ENCODE assay signal across 22 cellular contexts in the genomic region with DNA sequence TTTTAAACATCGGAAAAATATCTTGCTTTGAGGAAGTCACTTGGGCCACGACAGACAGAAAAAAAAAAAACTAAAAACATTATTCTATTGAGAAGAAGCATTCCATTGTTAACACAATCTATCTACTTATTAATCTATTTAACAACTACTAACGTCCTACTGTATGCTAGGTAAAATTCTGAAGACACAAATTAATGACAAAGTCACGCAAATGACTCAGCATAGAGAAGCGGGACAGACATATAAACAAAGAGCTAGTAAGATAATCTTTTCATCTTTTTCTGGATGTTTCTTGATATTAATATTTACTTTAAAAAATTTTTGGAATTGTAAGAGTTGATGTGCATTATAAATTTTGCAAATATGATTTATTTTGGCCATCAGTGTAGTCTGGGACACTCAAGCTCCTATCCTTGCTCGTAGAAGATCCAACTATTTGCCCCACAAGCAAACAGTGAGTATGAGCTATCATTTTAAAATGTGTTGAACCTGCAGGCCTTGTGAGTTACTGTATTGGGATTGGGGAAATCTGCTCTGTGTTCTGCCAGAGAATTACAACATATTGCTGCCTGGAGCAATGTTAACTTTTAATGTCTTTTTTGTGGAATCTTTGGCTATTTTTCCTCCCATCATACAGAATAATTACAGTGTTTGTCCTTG.
DNase-seq lines count a peak whose midpoint lies in the region; ATAC-seq and TF ChIP-seq lines count a peak whose summit lies in the region.
"Had no signal": no experiment of that assay in that cellular context is flagged by ENCODE, and none has a peak within 500 bp of the region (broad histone marks: within the 10 kb centered on the region; RNA-seq: fewer than 3 reads in every experiment).

No MANE protein-coding gene starts in this region.

- CTCF ChIA-PET in CD8-positive, alpha-beta memory T cell (lab: Charles Lee): no interaction called here

- no peaks in the 10 kb centered on the region for H3K36me3 Mint-ChIP-seq in CD8-positive, alpha-beta memory T cell

- no peak overlapping the region for H3K27ac Mint-ChIP-seq in CD8-positive, alpha-beta memory T cell
- H3K27ac Mint-ChIP-seq: activated CD4-positive, alpha-beta memory T cell treated with anti-CD3 and anti-CD28 coated beads, Interleukin-2, amount 10 ng/mL, durations not matched to agents 7 days and 5 days; activated T-helper 2 cell treated with anti-CD3 and anti-CD28 coated beads, Interferon-gamma antibody, Interleukin-2, Interleukin-4, amounts not matched to agents 10 μg/mL and 5 μg/mL and 100 μg/mL, durations not matched to agents 14 hours and 24 hours and 36 hours had no signal

- H3K36me3 ChIP-seq in fibroblast of lung (ENCODE audit: control insufficient read depth, insufficient read depth, low read length): no peaks in the 10 kb centered on the region
- no peaks in the 10 kb centered on the region for H3K36me3 ChIP-seq in CD8-positive, alpha-beta memory T cell (ENCODE audit: insufficient read depth, low read length)
- H3K36me3 ChIP-seq: neutrophil, vagina had no signal

- H3K27me3 ChIP-seq in fibroblast of lung (ENCODE audit: control insufficient read depth, insufficient read depth, low read length): no peaks in the 10 kb centered on the region
- no peaks in the 10 kb centered on the region for H3K27me3 ChIP-seq in CD8-positive, alpha-beta memory T cell (ENCODE audit: insufficient read depth, low read length, poor library complexity, severe bottlenecking)
- H3K27me3 ChIP-seq: neutrophil, vagina had no signal

- no peak overlapping the region for H2AFZ ChIP-seq in fibroblast of lung (ENCODE audit: low read length)

- H3K27me3 Mint-ChIP-seq in CD8-positive, alpha-beta memory T cell: no peaks in the 10 kb centered on the region
- H3K27me3 Mint-ChIP-seq: activated CD4-positive, alpha-beta memory T cell treated with anti-CD3 and anti-CD28 coated beads, Interleukin-2, amount 10 ng/mL, durations not matched to agents 7 days and 5 days had no signal

- H3K27ac ChIP-seq in fibroblast of lung (ENCODE audit: insufficient read depth, low read length): no peak overlapping the region
- H3K27ac ChIP-seq in CD8-positive, alpha-beta memory T cell (ENCODE audit: low read depth, low read length): no peak overlapping the region
- H3K27ac ChIP-seq: C4-2B, coronary artery, neutrophil, vagina had no signal

- ATAC-seq in GM19452 (IDR thresholded peaks at IDR 0.05; ENCODE audit: unreplicated experiment): no peak
- ATAC-seq: esophagus mucosa; stimulated activated naive CD8-positive, alpha-beta T cell treated with anti-CD3 and anti-CD28 coated beads, Interleukin-15, Interleukin-2, amounts not matched to agents 100 U/mL and 50 U/mL, for 24 hours had no signal

- H4K20me1 ChIP-seq in fibroblast of lung (ENCODE audit: control insufficient read depth, extremely low read depth, insufficient read depth, low read length): no peaks in the 10 kb centered on the region

- DNase-seq in ELR (ENCODE audit: low read depth) (peak; percentile 75), RPMI7951 (ENCODE audit: low read depth) (peak; percentile 2), fibroblast of lung (ENCODE audit: low read depth in 2 of 2) (peak; percentile 39 to 64), non-pigmented ciliary epithelial cell (ENCODE audit: low read depth) (peak; percentile 35), retina (no peak), SKM-1 (lab: John Stamatoyannopoulos, UW; ENCODE audit: unreplicated experiment) (no peak)
- no peak for DNase-seq in CD8-positive, alpha-beta memory T cell
- DNase-seq: activated CD4-positive, alpha-beta memory T cell treated with anti-CD3 and anti-CD28 coated beads, Interleukin-2, amount 10 ng/mL, durations not matched to agents 7 days and 5 days; amygdala; DMS79 treated with DMSO at 0.1 percent for 48 hours; H7; NCI-H1048; NCI-H2227 treated with DMSO at 0.1 percent for 48 hours; small intestine; stimulated activated naive CD8-positive, alpha-beta T cell treated with anti-CD3 and anti-CD28 coated beads, Interleukin-15, Interleukin-2, amounts not matched to agents 100 U/mL and 50 U/mL, for 24 hours had no signal

- no peak for TF ChIP-seq CTCF in fibroblast of lung (conservative IDR thresholded peaks at IDR 0.05 in 1 of 2, IDR thresholded peaks at IDR 0.05 in 1 of 2; ENCODE audit: low read depth in 1 of 2, low read length in 2 of 2)

- H3K4me3 ChIP-seq in fibroblast of lung (replicated peaks in 1 of 4; ENCODE audit: control extremely low read depth in 1 of 4, insufficient read depth in 1 of 4, low read depth in 3 of 4, low read length in 4 of 4): no peak overlapping the region
- no peak overlapping the region for H3K4me3 ChIP-seq in CD8-positive, alpha-beta memory T cell (ENCODE audit: low read length)
- H3K4me3 ChIP-seq: coronary artery, vagina had no signal

- H3K4me1 Mint-ChIP-seq in CD8-positive, alpha-beta memory T cell: no peaks in the 10 kb centered on the region
- H3K4me1 Mint-ChIP-seq: activated CD4-positive, alpha-beta memory T cell treated with anti-CD3 and anti-CD28 coated beads, Interleukin-2, amount 10 ng/mL, durations not matched to agents 7 days and 5 days had no signal

- POLR2A ChIA-PET in CD8-positive, alpha-beta memory T cell (lab: Charles Lee): no interaction called here

- H3K79me2 ChIP-seq in fibroblast of lung (ENCODE audit: control insufficient read depth, insufficient read depth, low read length): no peaks in the 10 kb centered on the region

- H3K9ac ChIP-seq in fibroblast of lung (ENCODE audit: insufficient read depth, low read length): no peak overlapping the region

- peaks cover 0 to 8% (median 0%) of the 10 kb centered on the region in 5 donors for H3K9me3 Mint-ChIP-seq in CD8-positive, alpha-beta memory T cell
- H3K9me3 Mint-ChIP-seq: activated CD4-positive, alpha-beta memory T cell treated with anti-CD3 and anti-CD28 coated beads, Interleukin-2, amount 10 ng/mL, durations not matched to agents 7 days and 5 days; activated T-helper 2 cell treated with anti-CD3 and anti-CD28 coated beads, Interferon-gamma antibody, Interleukin-2, Interleukin-4, amounts not matched to agents 10 μg/mL and 5 μg/mL and 100 μg/mL, durations not matched to agents 14 hours and 24 hours and 36 hours had no signal

- no peak overlapping the region for H3K4me3 Mint-ChIP-seq in CD8-positive, alpha-beta memory T cell
- H3K4me3 Mint-ChIP-seq: activated CD4-positive, alpha-beta memory T cell treated with anti-CD3 and anti-CD28 coated beads, Interleukin-2, amount 10 ng/mL, durations not matched to agents 7 days and 5 days had no signal

- H3K4me1 ChIP-seq in fibroblast of lung (ENCODE audit: control insufficient read depth, extremely low read depth, insufficient read depth, low read length): no peaks in the 10 kb centered on the region
- no peaks in the 10 kb centered on the region for H3K4me1 ChIP-seq in CD8-positive, alpha-beta memory T cell (ENCODE audit: insufficient read depth, low read length)
- H3K4me1 ChIP-seq: vagina had no signal

- no peak overlapping the region for H3K4me2 ChIP-seq in fibroblast of lung (ENCODE audit: extremely low read depth, insufficient read depth, low read length)

- no peaks in the 10 kb centered on the region for H3K9me3 ChIP-seq in fibroblast of lung (ENCODE audit: control insufficient read depth, insufficient read depth, low read depth, low read length)
- no peaks in the 10 kb centered on the region for H3K9me3 ChIP-seq in CD8-positive, alpha-beta memory T cell (ENCODE audit: low read length)
- H3K9me3 ChIP-seq: neutrophil, vagina had no signal

Comparison
In these comparisons a context has a peak if more than half of its experiments do, and no peak if none do; other contexts are left out.
1. DNase-seq: peak in ELR (single experiment), RPMI7951 (single experiment), fibroblast of lung (2 of 2) and non-pigmented ciliary epithelial cell (single experiment); none in CD8-positive, alpha-beta memory T cell (0 of 5), retina (single experiment) and SKM-1 (single experiment).